ENCODE assay signal across 15 cellular contexts in genomic region chr16:3934491-3935185, GRCh38.
"Had no signal": no experiment of that assay in that cellular context is flagged by ENCODE, and none has a peak within 500 bp of the region (broad histone marks: within the 10 kb centered on the region; RNA-seq: fewer than 3 reads in every experiment).

No MANE protein-coding gene starts in this region.

- H3K27me3 ChIP-seq: cardiac muscle cell, dorsolateral prefrontal cortex, right atrium auricular region had no signal

- H3K27ac ChIP-seq: cardiac muscle cell, dorsolateral prefrontal cortex, left lung, right atrium auricular region, thoracic aorta had no signal

- H3K9me3 ChIP-seq: left lung, right atrium auricular region, thoracic aorta had no signal

- DNase-seq: activated CD4-positive, alpha-beta T cell treated with anti-CD3 and anti-CD28 coated beads for 1 hour; activated CD4-positive, alpha-beta T cell treated with anti-CD3 and anti-CD28 coated beads, Interleukin-2, amount 50 U/mL, for 4 hours; activated naive CD4-positive, alpha-beta T cell treated with anti-CD3 and anti-CD28 coated beads, Interleukin-2, amount 50 U/mL, for 16 hours; dorsolateral prefrontal cortex; erythroblast; left lung; natural killer cell; small intestine; T-cell; T-helper 9 cell had no signal

- H3K36me3 ChIP-seq: cardiac muscle cell, left lung, right atrium auricular region, thoracic aorta had no signal

- H3K27ac Mint-ChIP-seq: activated T-helper 17 cell treated with anti-CD3 and anti-CD28 coated beads, Interleukin-2, amount 50 U/mL, for 72 hours; memory B cell; natural killer cell; T-cell had no signal

- H3K4me3 Mint-ChIP-seq: activated T-helper 17 cell treated with anti-CD3 and anti-CD28 coated beads, Interleukin-2, amount 50 U/mL, for 72 hours; memory B cell; natural killer cell; T-cell had no signal

- H3K9me3 Mint-ChIP-seq: activated T-helper 17 cell treated with anti-CD3 and anti-CD28 coated beads, Interleukin-2, amount 50 U/mL, for 72 hours; memory B cell; natural killer cell; T-cell had no signal

- ATAC-seq: activated T-helper 17 cell treated with anti-CD3 and anti-CD28 coated beads, Interleukin-2, amount 50 U/mL, for 72 hours; left lung; natural killer cell; T-cell had no signal

- H3K4me3 ChIP-seq: cardiac muscle cell, dorsolateral prefrontal cortex, left lung, right atrium auricular region, thoracic aorta had no signal

- H3K27me3 Mint-ChIP-seq: activated T-helper 17 cell treated with anti-CD3 and anti-CD28 coated beads, Interleukin-2, amount 50 U/mL, for 72 hours; T-cell had no signal

- H3K4me1 Mint-ChIP-seq: activated T-helper 17 cell treated with anti-CD3 and anti-CD28 coated beads, Interleukin-2, amount 50 U/mL, for 72 hours had no signal

- H3K36me3 Mint-ChIP-seq: memory B cell, natural killer cell, T-cell had no signal
